12 cellular contexts compared by ENCODE assay signal in the genomic region with DNA sequence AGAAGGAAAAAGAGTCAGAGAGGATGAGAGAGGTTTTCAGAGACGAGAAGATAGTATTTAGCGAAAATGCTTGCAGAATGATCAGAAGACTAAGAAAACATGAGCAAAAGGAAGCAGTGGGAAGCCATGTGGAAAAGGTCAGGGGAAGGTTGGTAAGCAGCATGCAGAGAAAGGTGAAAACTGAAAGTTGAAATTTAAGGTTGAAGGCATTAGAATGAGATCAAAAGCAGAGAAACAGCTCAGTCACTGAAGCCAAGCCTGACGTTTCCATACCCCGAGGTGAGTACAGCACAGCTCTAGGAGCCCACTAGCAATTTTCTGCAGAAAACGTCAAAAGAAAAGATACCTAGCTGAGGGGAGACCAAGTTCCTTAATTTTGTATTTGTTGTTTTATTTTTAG. TPM values are rescaled to one million over a fixed set of nuclear protein-coding genes. Genes with fewer than 3 reads are reported as not detected.
DNase-seq lines count a peak whose midpoint lies in the region; ATAC-seq, FAIRE-seq and TF ChIP-seq lines count a peak whose summit lies in the region.
"Had no signal": no experiment of that assay in that cellular context is flagged by ENCODE, and none has a peak within 500 bp of the region (broad histone marks: within the 10 kb centered on the region; RNA-seq: fewer than 3 reads in every experiment).

No MANE protein-coding gene starts in this region.

- H3K9ac ChIP-seq in astrocyte (ENCODE audit: low read length): no peak overlapping the region

- H3K9me3 Mint-ChIP-seq in astrocyte (ENCODE audit: unreplicated experiment): peaks cover 18% of the 10 kb centered on the region

- no peak overlapping the region for H3K27ac Mint-ChIP-seq in astrocyte (ENCODE audit: unreplicated experiment)

- H2AFZ ChIP-seq in astrocyte (ENCODE audit: low read depth, low read length): peak overlapping the region; percentile 15

- no peak overlapping the region for H3K27ac ChIP-seq in astrocyte (ENCODE audit: low read depth, low read length)
- H3K27ac ChIP-seq in tibial nerve: no peak overlapping the region
- H3K27ac ChIP-seq: upper lobe of right lung had no signal

- in situ Hi-C loops in GM13977 (cut with MboI; ENCODE audit: low pct_unique_long_range_greater_than_20kb, low sequenced_read_pairs, unreplicated experiment): loop anchor here (5.0 kb wide), 1 partner anchor 189 kb away; no protein-coding TSS in a partner anchor

- no peak for FAIRE-seq in astrocyte (lab: Jason Lieb, UNC)
- FAIRE-seq: endometrium, small intestine had no signal

- H3K36me3 ChIP-seq in astrocyte (ENCODE audit: insufficient read depth, low read length) (no peaks in the 10 kb centered on the region), tibial nerve (no peaks in the 10 kb centered on the region)
- H3K36me3 ChIP-seq: upper lobe of right lung had no signal

- no peaks in the 10 kb centered on the region for H4K20me1 ChIP-seq in astrocyte (ENCODE audit: insufficient read depth, low read length)

- H3K36me3 Mint-ChIP-seq in astrocyte (ENCODE audit: low read depth, unreplicated experiment): no peaks in the 10 kb centered on the region

- no peak for TF ChIP-seq EP300 in tibial nerve (IDR thresholded peaks at IDR 0.05)

- peak overlapping the region; percentile 55 for H3K4me2 ChIP-seq in astrocyte (ENCODE audit: low read length)

- no peaks in the 10 kb centered on the region for H3K79me2 ChIP-seq in astrocyte (ENCODE audit: insufficient read depth, low read length)

- 58 to 61% methylated on average over 5 of the region's 5 CpGs for WGBS in tibial nerve, 2 donors

- H3K4me3 ChIP-seq in astrocyte (ENCODE audit: insufficient read depth, low read depth, low read length) (no peak overlapping the region), tibial nerve (no peak overlapping the region)
- H3K4me3 ChIP-seq: upper lobe of right lung had no signal

- DNase-seq in GM13977 (ENCODE audit: low spot score) (peak; percentile 19), astrocyte (ENCODE audit: low read depth) (no peak), tibial nerve (ENCODE audit: low spot score in 2 of 2) (no peak), germinal center (ENCODE audit: low spot score) (no peak), mucosa of gallbladder (ENCODE audit: low spot score) (no peak), dedifferentiated amniotic fluid mesenchymal stem cell (ENCODE audit: extremely low spot score) (no peak)
- DNase-seq: left cardiac atrium, small intestine, upper lobe of right lung had no signal

- H3K9me3 ChIP-seq in astrocyte (ENCODE audit: insufficient read depth, low read depth, low read length): no peaks in the 10 kb centered on the region
- peaks cover 0 to 3% (median 0%) of the 10 kb centered on the region in 4 donors for H3K9me3 ChIP-seq in tibial nerve
- H3K9me3 ChIP-seq: upper lobe of right lung had no signal

- no peaks in the 10 kb centered on the region for H3K27me3 ChIP-seq in astrocyte (ENCODE audit: insufficient read depth, low read length)
- no peaks in the 10 kb centered on the region for H3K27me3 ChIP-seq in tibial nerve
- H3K27me3 ChIP-seq: upper lobe of right lung had no signal

- H3K4me1 Mint-ChIP-seq in astrocyte (ENCODE audit: low read depth, unreplicated experiment): peaks cover 3% of the 10 kb centered on the region

- ATAC-seq in GM19438 (IDR thresholded peaks at IDR 0.05; ENCODE audit: low read depth, unreplicated experiment) (peak; percentile 90), HG03103 (IDR thresholded peaks at IDR 0.05; ENCODE audit: low read depth, unreplicated experiment) (peak; percentile 75)
- ATAC-seq: left cardiac atrium, upper lobe of right lung had no signal

- H3K4me1 ChIP-seq in astrocyte (ENCODE audit: insufficient read depth, low read length) (peaks cover 3% of the 10 kb centered on the region), tibial nerve (no peaks in the 10 kb centered on the region)
- H3K4me1 ChIP-seq: upper lobe of right lung had no signal

- no peaks in the 10 kb centered on the region for H3K27me3 Mint-ChIP-seq in astrocyte (ENCODE audit: low read depth, unreplicated experiment)

- TF ChIP-seq CTCF in GM13977 (IDR thresholded peaks at IDR 0.05; ENCODE audit: extremely low read depth, insufficient read depth, missing control alignments) (no peak), astrocyte (IDR thresholded peaks at IDR 0.05; ENCODE audit: insufficient read depth, low read depth, low read length) (no peak), tibial nerve (IDR thresholded peaks at IDR 0.05) (no peak)

- TF ChIP-seq POLR2A in tibial nerve (IDR thresholded peaks at IDR 0.05): no peak

- no peak overlapping the region for H3K4me3 Mint-ChIP-seq in astrocyte (ENCODE audit: unreplicated experiment)

RNA-seq across cellular contexts. Expression of a gene that starts 19.1 kb away (rescaled TPM):
- total RNA-seq in astrocyte (24.1 and 26.2 TPM in 2 replicates), tibial nerve (10 to 100 TPM; 21.4 to 52.7 (median 22.1) TPM), mucosa of gallbladder (17.6 TPM)
